Comparison of ENCODE assay signal across 9 cellular contexts in genomic region chr17:77422104-77422782, GRCh38.
A peak's percentile ranks its signal among the peaks of the same experiment; 100 is the strongest.
DNase-seq lines count a peak whose midpoint lies in the region; ATAC-seq and TF ChIP-seq lines count a peak whose summit lies in the region.
"Had no signal": no experiment of that assay in that cellular context is flagged by ENCODE, and none has a peak within 500 bp of the region (broad histone marks: within the 10 kb centered on the region; RNA-seq: fewer than 3 reads in every experiment).

No MANE protein-coding gene starts in this region.

- H3K36me3 Mint-ChIP-seq in CD4-positive, alpha-beta T cell (ENCODE audit: low read depth) = peaks cover 18% of the 10 kb centered on the region
- no peaks in the 10 kb centered on the region for H3K36me3 Mint-ChIP-seq in activated CD4-positive, alpha-beta T cell treated with anti-CD3 and anti-CD28 coated beads for 36 hours (ENCODE audit: low read depth)
- H3K36me3 Mint-ChIP-seq: memory B cell had no signal

- H3K4me3 ChIP-seq in Panc1 (ENCODE audit: low read depth in 2 of 2, low read length in 2 of 2) (no peak overlapping the region), esophagus squamous epithelium (no peak overlapping the region), rectal smooth muscle tissue (ENCODE audit: low read length) (no peak overlapping the region)

- no peaks in the 10 kb centered on the region for H3K9me3 ChIP-seq in CD4-positive, alpha-beta T cell (ENCODE audit: control insufficient read depth, low read length)
- H3K9me3 ChIP-seq in Panc1 (ENCODE audit: control insufficient read depth, insufficient read depth, low read depth, low read length) = no peaks in the 10 kb centered on the region
- no peaks in the 10 kb centered on the region for H3K9me3 ChIP-seq in esophagus squamous epithelium

- no peaks in the 10 kb centered on the region for H3K36me3 ChIP-seq in Panc1 (ENCODE audit: control insufficient read depth, insufficient read depth, low read length)
- peaks cover 0 to 8% (median 0%) of the 10 kb centered on the region in 3 donors for H3K36me3 ChIP-seq in esophagus squamous epithelium
- H3K36me3 ChIP-seq in rectal smooth muscle tissue (ENCODE audit: control insufficient read depth, insufficient read depth, low read length) = no peaks in the 10 kb centered on the region

- no TSS peak for BruUV-seq in Panc1 (replicated peaks; lab: Mats Ljungman, UMichigan)

- TF ChIP-seq CTCF in CD4-positive, alpha-beta T cell (IDR thresholded peaks at IDR 0.05) = no peak
- TF ChIP-seq CTCF in Panc1 (IDR thresholded peaks at IDR 0.05) (no peak), esophagus squamous epithelium (IDR thresholded peaks at IDR 0.05) (no peak)

- H3K9me3 Mint-ChIP-seq in CD4-positive, alpha-beta T cell = no peaks in the 10 kb centered on the region
- H3K9me3 Mint-ChIP-seq in activated CD4-positive, alpha-beta T cell treated with anti-CD3 and anti-CD28 coated beads for 36 hours (ENCODE audit: low read depth) = no peaks in the 10 kb centered on the region
- H3K9me3 Mint-ChIP-seq: memory B cell had no signal

- H3K4me1 Mint-ChIP-seq in CD4-positive, alpha-beta T cell (ENCODE audit: low read depth) = peaks cover 66% of the 10 kb centered on the region
- H3K4me1 Mint-ChIP-seq in activated CD4-positive, alpha-beta T cell treated with anti-CD3 and anti-CD28 coated beads for 36 hours = peaks cover 60% of the 10 kb centered on the region

- H3K4me3 Mint-ChIP-seq in CD4-positive, alpha-beta T cell = peak overlapping the region; percentile 30
- no peak overlapping the region for H3K4me3 Mint-ChIP-seq in activated CD4-positive, alpha-beta T cell treated with anti-CD3 and anti-CD28 coated beads for 36 hours

- in situ Hi-C loops in Panc1 (cut with HindIII; ENCODE audit: low pct_unique_long_range_greater_than_20kb, low sequenced_read_pairs) = loop anchor here (5.0 kb wide), 1 partner anchor 95 kb away; no protein-coding TSS in a partner anchor

- no peak for DNase-seq in CD4-positive, alpha-beta T cell
- DNase-seq in Panc1 (ENCODE audit: low read depth, low spot score) (no peak), esophagus squamous epithelium (lab: John Stamatoyannopoulos, UW) (no peak), NCI-H2081 treated with DMSO at 0.1 percent for 48 hours (lab: John Stamatoyannopoulos, UW) (no peak)
- DNase-seq in activated CD4-positive, alpha-beta T cell treated with anti-CD3 and anti-CD28 coated beads for 36 hours = no peak

- 33 to 57% methylated on average over 1 to 9 of the region's 18 CpGs for WGBS in esophagus squamous epithelium, 2 donors

- CTCF ChIA-PET in CD4-positive, alpha-beta T cell (lab: Charles Lee) = interaction anchor here (0.5 to 2.6 kb wide), 6 partner anchors 8 to 32 kb away, joined by 3 to 18 read pairs (median 4); no protein-coding TSS in a partner anchor
- CTCF ChIA-PET in Panc1 (lab: Charles Lee) = no interaction called here
- CTCF ChIA-PET in activated CD4-positive, alpha-beta T cell treated with anti-CD3 and anti-CD28 coated beads for 36 hours (lab: Charles Lee) = interaction anchor here (0.8 to 3.0 kb wide), 11 partner anchors 8 to 607 kb away, joined by 3 to 26 read pairs (median 4); no protein-coding TSS in a partner anchor

- H3K27ac Mint-ChIP-seq in CD4-positive, alpha-beta T cell = peak overlapping the region; percentile 89
- no peak overlapping the region for H3K27ac Mint-ChIP-seq in activated CD4-positive, alpha-beta T cell treated with anti-CD3 and anti-CD28 coated beads for 36 hours

- no peaks in the 10 kb centered on the region for H3K27me3 ChIP-seq in CD4-positive, alpha-beta T cell (ENCODE audit: control insufficient read depth, insufficient read depth, low read length)
- H3K27me3 ChIP-seq in Panc1 (ENCODE audit: control insufficient read depth, insufficient read depth, low read length) (no peaks in the 10 kb centered on the region), esophagus squamous epithelium (no peaks in the 10 kb centered on the region), rectal smooth muscle tissue (ENCODE audit: control insufficient read depth, insufficient read depth, low read length) (no peaks in the 10 kb centered on the region)

- POLR2A ChIA-PET in CD4-positive, alpha-beta T cell (lab: Charles Lee) = interaction anchor here (1.3 to 18.6 kb wide), 15 partner anchors 12 to 536 kb away, joined by 3 to 368 read pairs (median 13); partner anchors contain the start of gene TNRC6C
- POLR2A ChIA-PET in Panc1 (lab: Charles Lee) = no interaction called here
- POLR2A ChIA-PET in activated CD4-positive, alpha-beta T cell treated with anti-CD3 and anti-CD28 coated beads for 36 hours (lab: Charles Lee) = interaction anchor here (0.7 kb wide), 1 partner anchor 60 kb away, joined by 3 read pairs; no protein-coding TSS in a partner anchor

- H3K9ac ChIP-seq in rectal smooth muscle tissue (ENCODE audit: low read length) = no peak overlapping the region

- peak overlapping the region; percentile 30 for H3K27ac ChIP-seq in CD4-positive, alpha-beta T cell (ENCODE audit: low read depth, low read length)
- peak overlapping the region; percentile 83 for H3K27ac ChIP-seq in Panc1 (ENCODE audit: low read length)
- peak overlapping the region; percentile 72 to 94 (median 90) for H3K27ac ChIP-seq in esophagus squamous epithelium
- H3K27ac ChIP-seq in rectal smooth muscle tissue (ENCODE audit: low read depth, low read length) = peak overlapping the region; percentile 98

- no peak for TF ChIP-seq POLR2A in esophagus squamous epithelium (IDR thresholded peaks at IDR 0.05)

- peaks cover 99% of the 10 kb centered on the region for H3K4me1 ChIP-seq in Panc1 (ENCODE audit: control insufficient read depth, insufficient read depth, low read length)
- peaks cover 76 to 98% (median 78%) of the 10 kb centered on the region in 3 donors for H3K4me1 ChIP-seq in esophagus squamous epithelium
- peaks cover 78% of the 10 kb centered on the region for H3K4me1 ChIP-seq in rectal smooth muscle tissue (ENCODE audit: control insufficient read depth, insufficient read depth, low read length)

- no peak for ATAC-seq in CD4-positive, alpha-beta T cell (ENCODE audit: poor library complexity)
- ATAC-seq in Panc1 (no peak), HG03342 (IDR thresholded peaks at IDR 0.05; ENCODE audit: unreplicated experiment) (no peak), GM18867 (IDR thresholded peaks at IDR 0.05; ENCODE audit: unreplicated experiment) (no peak)
- ATAC-seq in activated CD4-positive, alpha-beta T cell treated with anti-CD3 and anti-CD28 coated beads for 36 hours = no peak

- intact Hi-C loops in CD4-positive, alpha-beta T cell (cut with DNase I, micrococcal nuclease) = no loop called here
- intact Hi-C loops in Panc1 (cut with micrococcal nuclease; ENCODE audit: unreplicated experiment) (loop anchor here (10.0 kb wide), 1 partner anchor 73 kb away; no protein-coding TSS in a partner anchor), esophagus squamous epithelium (cut with DNase I) (no loop called here)
- intact Hi-C loops in activated CD4-positive, alpha-beta T cell treated with anti-CD3 and anti-CD28 coated beads for 36 hours (cut with DNase I, micrococcal nuclease) = no loop called here

- no peaks in the 10 kb centered on the region for H3K27me3 Mint-ChIP-seq in CD4-positive, alpha-beta T cell
- no peaks in the 10 kb centered on the region for H3K27me3 Mint-ChIP-seq in activated CD4-positive, alpha-beta T cell treated with anti-CD3 and anti-CD28 coated beads for 36 hours
- H3K27me3 Mint-ChIP-seq: memory B cell had no signal

Comparison
In these comparisons a context has a peak if more than half of its experiments do, and no peak if none do; other contexts are left out.
1. H3K27ac ChIP-seq: peak in every context shown above with its lines; median percentile 98 in rectal smooth muscle tissue; 90 in esophagus squamous epithelium; 83 in Panc1; 30 in CD4-positive, alpha-beta T cell.